ENCODE assay signal across 16 cellular contexts in the genomic region with DNA sequence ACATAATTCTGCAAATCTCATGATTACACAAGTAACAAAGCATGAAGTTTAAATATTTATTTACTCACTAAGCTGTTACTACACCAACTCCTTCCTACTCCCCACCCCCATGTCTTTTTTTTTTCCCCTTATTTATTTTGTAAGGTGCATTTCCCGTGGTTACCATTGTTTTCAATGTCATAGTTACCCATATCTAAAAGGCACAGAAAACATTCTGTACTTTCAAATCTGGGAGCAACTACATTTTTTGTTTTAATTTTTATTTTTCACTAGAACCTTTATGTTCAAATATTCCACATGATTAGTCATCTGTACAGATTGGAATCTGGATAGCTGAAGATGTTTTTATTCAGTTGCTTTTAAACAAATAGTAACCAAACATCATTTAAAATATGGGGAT.
DNase-seq lines count a peak whose midpoint lies in the region; ATAC-seq, FAIRE-seq and TF ChIP-seq lines count a peak whose summit lies in the region.
"Had no signal": no experiment of that assay in that cellular context is flagged by ENCODE, and none has a peak within 500 bp of the region (broad histone marks: within the 10 kb centered on the region; RNA-seq: fewer than 3 reads in every experiment).

No MANE protein-coding gene starts in this region.

- no peaks in the 10 kb centered on the region for H4K20me1 ChIP-seq in GM23338 (replicated peaks; ENCODE audit: insufficient read depth)

- no peak for TF ChIP-seq RAD21 in A549 (conservative IDR thresholded peaks at IDR 0.05 in 1 of 2, IDR thresholded peaks at IDR 0.05 in 1 of 2)

- no peaks in the 10 kb centered on the region for H3K27me3 Mint-ChIP-seq in GM23338 (ENCODE audit: insufficient read depth, low read depth, poor library complexity)
- no peaks in the 10 kb centered on the region for H3K27me3 Mint-ChIP-seq in central memory CD8-positive, alpha-beta T cell
- H3K27me3 Mint-ChIP-seq: activated naive CD8-positive, alpha-beta T cell treated with anti-CD3 and anti-CD28 coated beads, Interleukin-2, amount 50 U/mL, for 24 hours had no signal

- H3K36me3 Mint-ChIP-seq in GM23338 (ENCODE audit: low read depth) = no peaks in the 10 kb centered on the region
- H3K36me3 Mint-ChIP-seq in central memory CD8-positive, alpha-beta T cell (ENCODE audit: insufficient read depth) = no peaks in the 10 kb centered on the region

- peaks cover 85% of the 10 kb centered on the region for H3K4me1 Mint-ChIP-seq in GM23338
- H3K4me1 Mint-ChIP-seq in central memory CD8-positive, alpha-beta T cell = peaks cover 82% of the 10 kb centered on the region

- no peak for TF ChIP-seq POLR2A in A549 (IDR thresholded peaks at IDR 0.05; ENCODE audit: low read length)

- peak overlapping the region; percentile 22 for H3K27ac Mint-ChIP-seq in GM23338
- peak overlapping the region; percentile 79 for H3K27ac Mint-ChIP-seq in central memory CD8-positive, alpha-beta T cell (ENCODE audit: low read depth)
- H3K27ac Mint-ChIP-seq: activated naive CD8-positive, alpha-beta T cell treated with anti-CD3 and anti-CD28 coated beads, Interleukin-2, amount 50 U/mL, for 24 hours had no signal

- no peaks in the 10 kb centered on the region for H3K9me2 ChIP-seq in GM23338 (ENCODE audit: insufficient read depth)

- ATAC-seq in A549 (no peak; a peak in 1 of 6 replicates), GM23338 (no peak)
- ATAC-seq in central memory CD8-positive, alpha-beta T cell (replicated peaks; ENCODE audit: extremely low read depth, poor library complexity, severe bottlenecking) = peak; percentile 53
- ATAC-seq: activated naive CD8-positive, alpha-beta T cell treated with anti-CD3 and anti-CD28 coated beads, Interleukin-2, amount 50 U/mL, for 24 hours; psoas muscle had no signal

- WGBS in A549 (ENCODE audit: missing lambda C conversion rate) = 0% methylated on average over 1 of the region's 1 CpG

- H3K27ac ChIP-seq in A549 = peak overlapping the region in 1 of 2 experiments; percentile 45; a peak in 1 of 6 replicates
- no peak overlapping the region for H3K27ac ChIP-seq in GM23338 (ENCODE audit: low read depth)
- no peak overlapping the region for H3K27ac ChIP-seq in ascending aorta
- H3K27ac ChIP-seq: psoas muscle had no signal

- DNase-seq in A549 (ENCODE audit: low read depth in 1 of 2, low spot score in 1 of 2) (peak in 1 of 2 experiments; percentile 36), GM23338 (ENCODE audit: low spot score) (no peak), kidney tubule cell (ENCODE audit: low spot score) (peak; percentile 18), GM19239 (ENCODE audit: insufficient read length, low spot score) (no peak), glomerular visceral epithelial cell (ENCODE audit: extremely low spot score) (no peak), AML-193 (lab: John Stamatoyannopoulos, UW) (no peak), ascending aorta (ENCODE audit: low spot score in 2 of 2) (no peak)
- no peak for DNase-seq in central memory CD8-positive, alpha-beta T cell (ENCODE audit: low spot score in 2 of 2)
- DNase-seq: activated naive CD8-positive, alpha-beta T cell treated with anti-CD3 and anti-CD28 coated beads, Interleukin-2, amount 50 U/mL, for 24 hours; effector memory CD4-positive, alpha-beta T cell; H7; MV-4-11; NCI-H526 treated with DMSO at 0.1 percent for 48 hours; psoas muscle; stimulated activated CD4-positive, alpha-beta T cell treated with anti-CD3 and anti-CD28 coated beads, Interleukin-2, amount 100 ng/mL, for 48 hours had no signal

- no peak overlapping the region for H3K4me3 Mint-ChIP-seq in GM23338
- no peak overlapping the region for H3K4me3 Mint-ChIP-seq in central memory CD8-positive, alpha-beta T cell
- H3K4me3 Mint-ChIP-seq: activated naive CD8-positive, alpha-beta T cell treated with anti-CD3 and anti-CD28 coated beads, Interleukin-2, amount 50 U/mL, for 24 hours had no signal

- intact Hi-C loops in ascending aorta (cut with DNase I) = no loop called here

- no peaks in the 10 kb centered on the region for H3K9me3 Mint-ChIP-seq in GM23338
- no peaks in the 10 kb centered on the region for H3K9me3 Mint-ChIP-seq in central memory CD8-positive, alpha-beta T cell
- H3K9me3 Mint-ChIP-seq: activated naive CD8-positive, alpha-beta T cell treated with anti-CD3 and anti-CD28 coated beads, Interleukin-2, amount 50 U/mL, for 24 hours had no signal

- FAIRE-seq in A549 (lab: Jason Lieb, UNC) = no peak
- FAIRE-seq in GM19239 (lab: Jason Lieb, UNC) = no peak
- FAIRE-seq: GM18507 had no signal

- TF ChIP-seq CTCF in A549 (IDR thresholded peaks at IDR 0.05) = no peak
- no peak for TF ChIP-seq CTCF in GM23338 (conservative IDR thresholded peaks at IDR 0.05; ENCODE audit: low read depth in 2 of 2)
- TF ChIP-seq CTCF in ascending aorta (IDR thresholded peaks at IDR 0.05) = no peak

- H3K9me3 ChIP-seq in A549 (no peaks in the 10 kb centered on the region), ascending aorta (no peaks in the 10 kb centered on the region)
- H3K9me3 ChIP-seq: psoas muscle had no signal

- H3K4me1 ChIP-seq in A549 = peaks cover 60% of the 10 kb centered on the region
- peaks cover 85% of the 10 kb centered on the region for H3K4me1 ChIP-seq in GM23338 (ENCODE audit: insufficient read depth)
- H3K4me1 ChIP-seq in ascending aorta = peaks cover 0 to 10% of the 10 kb centered on the region in 2 donors

- peaks cover 12% of the 10 kb centered on the region for H3K79me2 ChIP-seq in GM23338 (replicated peaks; ENCODE audit: insufficient read depth)

- no peak overlapping the region for H3K4me3 ChIP-seq in A549
- H3K4me3 ChIP-seq in GM23338 = no peak overlapping the region
- H3K4me3 ChIP-seq in ascending aorta = no peak overlapping the region
- H3K4me3 ChIP-seq: psoas muscle had no signal

- no peak overlapping the region for H2AFZ ChIP-seq in GM23338

- H3K27me3 ChIP-seq in GM23338 (ENCODE audit: insufficient read depth) (no peaks in the 10 kb centered on the region), ascending aorta (no peaks in the 10 kb centered on the region)

- peak overlapping the region; percentile 54 for H3K4me2 ChIP-seq in A549
- no peak overlapping the region; the same call in 1 of the 2 replicates for H3K4me2 ChIP-seq in GM23338

- no peak for TF ChIP-seq EP300 in A549 (IDR thresholded peaks at IDR 0.05)

- POLR2A ChIA-PET in A549 (lab: Yijun Ruan, JAX) = no interaction called here

- H3F3A ChIP-seq in GM23338 (replicated peaks; ENCODE audit: low read depth) = no peaks in the 10 kb centered on the region

- no peaks in the 10 kb centered on the region for H3K36me3 ChIP-seq in GM23338 (ENCODE audit: insufficient read depth)
- no peaks in the 10 kb centered on the region for H3K36me3 ChIP-seq in ascending aorta

- CTCF ChIA-PET in A549 (lab: Yijun Ruan, JAX) = no interaction called here

TF ChIP-seq in A549, 52 proteins besides CTCF, POLR2A, EP300 and RAD21 (continues in another document):
- TF ChIP-seq CHD2 (IDR thresholded peaks at IDR 0.05; ENCODE audit: low read length, partially characterized antibody) (no peak), MAZ (IDR thresholded peaks at IDR 0.05; ENCODE audit: borderline replicate concordance, low read depth, low read length) (no peak), ESRRA (IDR thresholded peaks at IDR 0.05; ENCODE audit: borderline replicate concordance, low read length) (no peak), FOSB (CRISPR knock-in tag; IDR thresholded peaks at IDR 0.05) (no peak), HEYL (CRISPR knock-in tag; IDR thresholded peaks at IDR 0.05) (no peak), NPAS2 (CRISPR knock-in tag; IDR thresholded peaks at IDR 0.05; ENCODE audit: borderline replicate concordance) (no peak), PBX3 (IDR thresholded peaks at IDR 0.05) (no peak), FOXS1 (CRISPR knock-in tag; IDR thresholded peaks at IDR 0.05) (no peak), BHLHE40 (IDR thresholded peaks at IDR 0.05; ENCODE audit: low read depth, low read length) (no peak), KDM1A (IDR thresholded peaks at IDR 0.05; ENCODE audit: low read depth) (no peak), RCOR1 (IDR thresholded peaks at IDR 0.05; ENCODE audit: low read depth, low read length) (no peak), RARB (CRISPR knock-in tag; IDR thresholded peaks at IDR 0.05) (no peak)

TF ChIP-seq in GM23338, 12 proteins besides CTCF, POLR2A, EP300 and RAD21 (continues in another document):
- TF ChIP-seq ZNF331 (CRISPR knock-in tag; IDR thresholded peaks at IDR 0.05; ENCODE audit: low read depth) (no peak), ETS1 (IDR thresholded peaks at IDR 0.05) (no peak), STAT1 (IDR thresholded peaks at IDR 0.05; ENCODE audit: unreplicated experiment) (no peak), JUNB (IDR thresholded peaks at IDR 0.05; ENCODE audit: unreplicated experiment) (no peak), EZH2phosphoT487 (IDR thresholded peaks at IDR 0.05; ENCODE audit: unreplicated experiment) (no peak)
